Comparison of ENCODE assay signal across 8 cellular contexts in the genomic region with DNA sequence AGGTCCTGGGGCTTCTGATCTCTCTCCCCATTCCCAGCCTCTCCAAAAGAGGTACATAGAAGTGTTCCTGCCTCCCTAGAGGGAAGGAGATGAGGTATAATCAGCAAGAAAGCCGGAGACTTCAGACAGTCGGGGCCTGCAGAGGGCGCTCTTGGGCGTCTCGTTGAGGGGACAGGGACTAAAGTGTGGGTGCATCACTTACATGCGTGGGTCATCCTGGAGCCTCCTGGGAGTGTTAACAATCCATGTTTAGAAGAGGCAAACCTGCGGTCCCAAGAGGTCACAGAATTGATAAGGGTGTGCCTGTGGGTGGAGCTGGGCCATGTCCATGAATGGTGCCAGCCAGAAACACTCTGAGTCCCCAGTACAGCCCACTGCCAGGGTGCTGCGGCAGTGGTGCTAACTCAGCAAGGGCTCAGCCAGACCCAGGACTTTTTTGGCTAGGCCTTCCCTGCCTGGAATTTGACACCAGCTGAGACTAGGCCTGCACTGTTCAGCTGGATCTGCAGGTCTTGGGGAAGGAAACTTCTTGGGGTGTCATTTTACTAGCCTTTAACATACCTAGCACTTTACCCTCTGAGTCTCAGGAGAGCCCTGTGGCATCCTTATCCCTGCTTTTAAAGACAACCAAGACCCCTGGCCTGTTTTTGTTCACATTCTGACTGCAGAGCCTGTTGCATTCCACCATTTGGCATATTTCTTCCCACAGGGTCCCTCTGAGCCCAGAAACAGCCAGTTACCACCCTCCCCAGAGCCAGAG. TPM values are rescaled to one million over a fixed set of nuclear protein-coding genes. Genes with fewer than 3 reads are reported as not detected.
DNase-seq lines count a peak whose midpoint lies in the region; ATAC-seq and TF ChIP-seq lines count a peak whose summit lies in the region.

No MANE protein-coding gene starts in this region.

- no peaks in the 10 kb centered on the region for H3K4me1 ChIP-seq in BE2C

- intact Hi-C loops in sciatic nerve (cut with DNase I), result no loop called here

- TF ChIP-seq CTCF in BE2C (IDR thresholded peaks at IDR 0.05; ENCODE audit: low read depth, low read length), result peak; percentile 62

- no peaks in the 10 kb centered on the region for H3K9me3 ChIP-seq in BE2C

- H3K4me3 ChIP-seq in BE2C (ENCODE audit: low read depth, low read length), result no peak overlapping the region

- ATAC-seq in sciatic nerve (peak; percentile 31), HG03045 (IDR thresholded peaks at IDR 0.05; ENCODE audit: unreplicated experiment) (no peak), HG03460 (IDR thresholded peaks at IDR 0.05; ENCODE audit: unreplicated experiment) (no peak)

- TF ChIP-seq POLR2A in erythroblast (IDR thresholded peaks at IDR 0.05; ENCODE audit: low read length), result no peak

- no peaks in the 10 kb centered on the region for H3K27me3 ChIP-seq in BE2C

- peaks cover 53% of the 10 kb centered on the region for H3K36me3 ChIP-seq in BE2C

- DNase-seq in BE2C (peak; percentile 64), HUDEP-2 (lab: John Stamatoyannopoulos, UW; ENCODE audit: unreplicated experiment in 76 of 76) (peak in 48 of 76 experiments; percentile 9 to 62 (median 32)), erythroblast (lab: John Stamatoyannopoulos, UW) (peak; percentile 45 to 64), sciatic nerve (ENCODE audit: low spot score) (no peak), HPDE6-E6E7 (ENCODE audit: extremely low spot score) (no peak)
- peak; percentile 31 to 36 for DNase-seq in activated CD4-positive, alpha-beta T cell treated with anti-CD3 and anti-CD28 coated beads, Interleukin-2, amount 50 U/mL, for 4 hours

RNA-seq across cellular contexts. Expression of a gene that starts 5.5 kb away (rescaled TPM):
- polyA plus RNA-seq in BE2C (2012; ENCODE audit: insufficient read depth, insufficient read length, low read depth), result 122 TPM
- 7.0 TPM for total RNA-seq in sciatic nerve

RNA-seq across cellular contexts. Expression of a gene that starts 8.3 kb away (rescaled TPM):
- polyA plus RNA-seq in BE2C (2012; ENCODE audit: insufficient read depth, insufficient read length, low read depth), result 0.51 TPM
- 0.89 TPM for total RNA-seq in sciatic nerve

RNA-seq across cellular contexts. Expression of a gene that starts 17.8 kb away (rescaled TPM):
- 204 TPM for polyA plus RNA-seq in BE2C (2012; ENCODE audit: insufficient read depth, insufficient read length, low read depth)
- 21.8 TPM for total RNA-seq in sciatic nerve

RNA-seq across cellular contexts. Expression of a gene that starts 41.5 kb away (rescaled TPM):
- 72.2 TPM for polyA plus RNA-seq in BE2C (2012; ENCODE audit: insufficient read depth, insufficient read length, low read depth)
- total RNA-seq in sciatic nerve, result 31.9 TPM

RNA-seq across cellular contexts. Expression of a gene that starts 56.8 kb away (rescaled TPM):
- 143 TPM for polyA plus RNA-seq in BE2C (2012; ENCODE audit: insufficient read depth, insufficient read length, low read depth)
- total RNA-seq in sciatic nerve, result 40.8 TPM

Comparison
In these comparisons a context has a peak if more than half of its experiments do, and no peak if none do; other contexts are left out.
1. DNase-seq: peak in BE2C (single experiment), HUDEP-2 (48 of 76), activated CD4-positive, alpha-beta T cell treated with anti-CD3 and anti-CD28 coated beads, Interleukin-2, amount 50 U/mL, for 4 hours (2 of 2) and erythroblast (2 of 2); none in sciatic nerve (single experiment) and HPDE6-E6E7 (single experiment).